Comparison of ENCODE assay signal across 9 cellular contexts in the genomic region with DNA sequence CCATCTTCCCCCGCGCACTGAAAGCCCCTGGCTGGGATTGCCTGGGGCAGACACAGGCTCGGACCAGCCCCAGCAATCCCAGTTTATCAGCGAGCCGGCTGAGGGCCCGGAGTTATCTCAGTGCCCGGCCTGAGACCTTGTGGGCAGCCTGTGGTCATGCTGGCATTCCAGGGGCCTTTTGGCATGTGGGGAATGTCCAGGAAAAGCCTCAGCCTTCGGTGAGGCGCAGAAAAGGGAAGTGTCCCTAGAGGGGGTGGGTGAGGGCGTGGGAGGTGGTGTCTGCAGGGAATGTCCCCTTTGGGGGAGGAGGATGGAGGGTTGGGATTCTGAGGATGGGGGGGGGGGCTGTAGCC. TPM values are rescaled to one million over a fixed set of nuclear protein-coding genes. Genes with fewer than 3 reads are reported as not detected.
DNase-seq lines count a peak whose midpoint lies in the region; ATAC-seq and TF ChIP-seq lines count a peak whose summit lies in the region.
"Had no signal": no experiment of that assay in that cellular context is flagged by ENCODE, and none has a peak within 500 bp of the region (broad histone marks: within the 10 kb centered on the region; RNA-seq: fewer than 3 reads in every experiment).

No MANE protein-coding gene starts in this region.

- H2BK12ac ChIP-seq in neuronal stem cell (ENCODE audit: low read length), result no peak overlapping the region

- no peak for ATAC-seq in GM19463 (IDR thresholded peaks at IDR 0.05; ENCODE audit: unreplicated experiment)

- peaks cover 16 to 24% of the 10 kb centered on the region in 2 donors for H3K4me1 ChIP-seq in neuronal stem cell (ENCODE audit: control insufficient read depth in 2 of 2, insufficient read depth in 1 of 2, low read depth in 1 of 2, low read length in 2 of 2)
- H3K4me1 ChIP-seq: parathyroid adenoma had no signal

- H3K36me3 ChIP-seq in neuronal stem cell (replicated peaks in 1 of 2; ENCODE audit: control insufficient read depth in 2 of 2, insufficient read depth in 2 of 2, low read length in 2 of 2), result peaks cover 0 to 5% of the 10 kb centered on the region in 2 donors

- peak overlapping the region; percentile 52 for H3K18ac ChIP-seq in neuronal stem cell (ENCODE audit: low read length)

- BruUV-seq in Calu3 (replicated peaks; lab: Mats Ljungman, UMichigan), result no TSS peak

- no peak overlapping the region for H2AFZ ChIP-seq in neuronal stem cell (ENCODE audit: low read length)
- H2AFZ ChIP-seq: parathyroid adenoma had no signal

- peak overlapping the region; percentile 78 for H2BK5ac ChIP-seq in neuronal stem cell (ENCODE audit: low read length)

- H3K27me3 ChIP-seq in neuronal stem cell (ENCODE audit: control insufficient read depth in 3 of 3, insufficient read depth in 3 of 3, low read depth in 1 of 3, low read length in 3 of 3), result peaks cover 2 to 23% (median 6%) of the 10 kb centered on the region in 3 experiments

- H4K91ac ChIP-seq in neuronal stem cell (ENCODE audit: low read depth, low read length, poor library complexity), result no peak overlapping the region

- peak overlapping the region; percentile 63 for H2BK120ac ChIP-seq in neuronal stem cell (ENCODE audit: low read depth, low read length)

- peaks cover 46% of the 10 kb centered on the region for H3K4me1 Mint-ChIP-seq in Calu3 (ENCODE audit: low read depth, unreplicated experiment)

- H3K4me2 ChIP-seq in neuronal stem cell (ENCODE audit: insufficient read depth, low read length, poor library complexity, severe bottlenecking), result no peak overlapping the region

- intact Hi-C loops in Calu3 (cut with micrococcal nuclease; ENCODE audit: unreplicated experiment), result no loop called here

- DNase-seq in Calu3 (peak; percentile 88), OCI-M1 (lab: John Stamatoyannopoulos, UW) (peak; percentile 71), dedifferentiated amniotic fluid mesenchymal stem cell (ENCODE audit: extremely low spot score) (peak; percentile 81), neuronal stem cell (ENCODE audit: low spot score) (peak; percentile 29), NCI-H1417 (lab: John Stamatoyannopoulos, UW) (no peak), NCI-H2107 (lab: John Stamatoyannopoulos, UW) (no peak), GDM1 (lab: John Stamatoyannopoulos, UW) (no peak)

- H3K4me3 Mint-ChIP-seq in Calu3 (ENCODE audit: low read depth, unreplicated experiment), result peak overlapping the region; percentile 71

- peaks cover 24% of the 10 kb centered on the region for H3K79me1 ChIP-seq in neuronal stem cell (ENCODE audit: low read depth, low read length)

- no peak overlapping the region for H3K27ac ChIP-seq in neuronal stem cell (replicated peaks; ENCODE audit: low read length)
- H3K27ac ChIP-seq: parathyroid adenoma had no signal

- CTCF ChIA-PET in Calu3 (lab: Charles Lee), result interaction anchor here (0.5 to 1.3 kb wide), 2 partner anchors 25 to 74 kb away, joined by 3 read pairs; no protein-coding TSS in a partner anchor

- peak overlapping the region; percentile 93 for H2AK5ac ChIP-seq in neuronal stem cell (ENCODE audit: low read depth, low read length)

- H4K8ac ChIP-seq in neuronal stem cell (ENCODE audit: low read depth, low read length), result no peak overlapping the region

- no peak overlapping the region for H3K4ac ChIP-seq in neuronal stem cell (ENCODE audit: low read length)

- H3K23ac ChIP-seq in neuronal stem cell (ENCODE audit: low read depth, low read length, poor library complexity), result peak overlapping the region; percentile 75

- peak overlapping the region; percentile 68 for H3K27ac Mint-ChIP-seq in Calu3 (ENCODE audit: unreplicated experiment)

- peak overlapping the region; percentile 3 for H2BK15ac ChIP-seq in neuronal stem cell (ENCODE audit: low read length)

- no peak overlapping the region for H3K4me3 ChIP-seq in neuronal stem cell (ENCODE audit: low read length in 2 of 2)

- no peak overlapping the region for H3K14ac ChIP-seq in neuronal stem cell (ENCODE audit: low read length)

- peaks cover 83% of the 10 kb centered on the region for H3K27me3 Mint-ChIP-seq in Calu3 (ENCODE audit: unreplicated experiment)

- no peak overlapping the region for H3K9ac ChIP-seq in neuronal stem cell (ENCODE audit: low read depth, low read length, poor library complexity)
- H3K9ac ChIP-seq: parathyroid adenoma had no signal

- no CpG with 5 or more reads among the region's 10 CpGs for WGBS in neuronal stem cell (ENCODE audit: extremely low coverage in 2 of 2, insufficient read length in 2 of 2, insufficient replicate concordance in 1 of 2), 2 donors

- peaks cover 0 to 2% of the 10 kb centered on the region in 2 donors for H3K9me3 ChIP-seq in neuronal stem cell (replicated peaks in 1 of 2; ENCODE audit: control insufficient read depth in 2 of 2, insufficient read depth in 1 of 2, low read depth in 1 of 2, low read length in 2 of 2)

- no peak for TF ChIP-seq CTCF in Calu3 (IDR thresholded peaks at IDR 0.05; ENCODE audit: unreplicated experiment)

- H3K36me3 Mint-ChIP-seq in Calu3 (ENCODE audit: insufficient read depth, unreplicated experiment), result peaks cover 27% of the 10 kb centered on the region

- no peaks in the 10 kb centered on the region for H3K9me3 Mint-ChIP-seq in Calu3 (ENCODE audit: low read depth, unreplicated experiment)

RNA-seq across cellular contexts. Expression of gene FSCN1, which starts 1.1 kb away (rescaled TPM):
- total RNA-seq in Calu3 (2022), result 3.9 and 7.6 TPM in 2 replicates
- polyA plus RNA-seq in neuronal stem cell (2013, experiment 1 of 2), result 203 TPM
- polyA plus RNA-seq in neuronal stem cell (2013, experiment 2 of 2), result 202 TPM

Comparison
In these comparisons a context has a peak if more than half of its experiments do, and no peak if none do; other contexts are left out.
1. DNase-seq: peak in Calu3 (single experiment), OCI-M1 (single experiment), dedifferentiated amniotic fluid mesenchymal stem cell (single experiment) and neuronal stem cell (single experiment); none in NCI-H1417 (0 of 3), NCI-H2107 (single experiment) and GDM1 (single experiment).